ENCODE assay signal across 8 cellular contexts in genomic region chrY:26671078-26671879, GRCh38.
A peak's percentile ranks its signal among the peaks of the same experiment; 100 is the strongest.
DNase-seq lines count a peak whose midpoint lies in the region; ATAC-seq and TF ChIP-seq lines count a peak whose summit lies in the region.
"Not testable (repeated sequence)": the region's sequence is repeated elsewhere in the genome, so short reads cannot be mapped to it uniquely, and the experiment has no call there.

No MANE protein-coding gene starts in this region.

- not testable (repeated sequence) for H3K4me1 ChIP-seq in CD4-positive, CD25-positive, alpha-beta regulatory T cell (ENCODE audit: control insufficient read depth, insufficient read depth, low read length, poor library complexity, severe bottlenecking); HUES64 (ENCODE audit: insufficient read depth, low read length); body of pancreas; mucosa of descending colon (ENCODE audit: low read depth)

- not testable (repeated sequence) for H3K36me3 ChIP-seq in CD4-positive, CD25-positive, alpha-beta regulatory T cell (ENCODE audit: control insufficient read depth, insufficient read depth, low read length); HUES64 (ENCODE audit: insufficient read depth, low read length); body of pancreas (replicated peaks in 1 of 2; ENCODE audit: insufficient read depth in 1 of 2, low read depth in 2 of 2); mucosa of descending colon (ENCODE audit: low read depth)

- not testable (repeated sequence) for H3K4me3 ChIP-seq in CD4-positive, CD25-positive, alpha-beta regulatory T cell (ENCODE audit: low read depth, low read length); body of pancreas; mucosa of descending colon
- peak overlapping the region; percentile 0; the same call in 1 of the 2 replicates for H3K4me3 ChIP-seq in HUES64 (ENCODE audit: low read length)

- not testable (repeated sequence) for H3K27me3 Mint-ChIP-seq in CD4-positive, CD25-positive, alpha-beta regulatory T cell

- peak in 1 of 3 donors; percentile 6 for DNase-seq in CD4-positive, CD25-positive, alpha-beta regulatory T cell
- DNase-seq in activated CD4-positive, alpha-beta T cell treated with anti-CD3 and anti-CD28 coated beads, Interleukin-2, amount 50 U/mL, for 4 hours = peak; percentile 2 to 3
- DNase-seq in body of pancreas = peak in 2 of 4 donors; percentile 30 to 39
- peak; percentile 19 for DNase-seq in germinal center (ENCODE audit: low spot score)
- DNase-seq in mucosa of descending colon = peak in 2 of 3 donors; percentile 5 to 30
- peak; percentile 24 to 88 for DNase-seq in stimulated activated effector memory CD8-positive, alpha-beta T cell treated with anti-CD3 and anti-CD28 coated beads, Interleukin-12 subunit alpha, Interleukin-12 subunit beta, amount 100 ng/mL, for 72 hours (ENCODE audit: low spot score in 2 of 2)

- H3K36me3 Mint-ChIP-seq in CD4-positive, CD25-positive, alpha-beta regulatory T cell; stimulated activated effector memory CD8-positive, alpha-beta T cell treated with anti-CD3 and anti-CD28 coated beads, Interleukin-12 subunit alpha, Interleukin-12 subunit beta, amount 100 ng/mL, for 72 hours: not testable (repeated sequence)

- not testable (repeated sequence) for H3K4me3 Mint-ChIP-seq in CD4-positive, CD25-positive, alpha-beta regulatory T cell; stimulated activated effector memory CD8-positive, alpha-beta T cell treated with anti-CD3 and anti-CD28 coated beads, Interleukin-12 subunit alpha, Interleukin-12 subunit beta, amount 100 ng/mL, for 72 hours

- WGBS in HUES64 = 88% methylated on average over 14 of the region's 14 CpGs
- 55 to 64% methylated on average over 14 of the region's 14 CpGs for WGBS in body of pancreas, 2 donors

- TF ChIP-seq CTCF in body of pancreas (IDR thresholded peaks at IDR 0.05); mucosa of descending colon (IDR thresholded peaks at IDR 0.05): not testable (repeated sequence)

- not testable (repeated sequence) for H3K4me1 Mint-ChIP-seq in CD4-positive, CD25-positive, alpha-beta regulatory T cell; stimulated activated effector memory CD8-positive, alpha-beta T cell treated with anti-CD3 and anti-CD28 coated beads, Interleukin-12 subunit alpha, Interleukin-12 subunit beta, amount 100 ng/mL, for 72 hours

- intact Hi-C loops in body of pancreas (cut with DNase I); mucosa of descending colon (cut with DNase I, micrococcal nuclease): not testable (repeated sequence)

- H3K27ac ChIP-seq in CD4-positive, CD25-positive, alpha-beta regulatory T cell (ENCODE audit: insufficient read depth, low read length, poor library complexity, severe bottlenecking); HUES64 (ENCODE audit: low read depth, low read length); body of pancreas: not testable (repeated sequence)

- peaks cover 18 to 22% of the 10 kb centered on the region in 2 experiments for H3K9me3 ChIP-seq in CD4-positive, CD25-positive, alpha-beta regulatory T cell (ENCODE audit: control insufficient read depth in 2 of 2, low read length in 2 of 2)
- H3K9me3 ChIP-seq in HUES64 (ENCODE audit: insufficient read depth, low read depth, low read length) = peaks cover 29% of the 10 kb centered on the region
- H3K9me3 ChIP-seq in body of pancreas = peaks cover 0 to 21% (median 0%) of the 10 kb centered on the region in 3 donors
- peaks cover 27% of the 10 kb centered on the region for H3K9me3 ChIP-seq in mucosa of descending colon

- not testable (repeated sequence) for H3K27me3 ChIP-seq in CD4-positive, CD25-positive, alpha-beta regulatory T cell (ENCODE audit: control insufficient read depth, insufficient read depth, low read length); HUES64 (ENCODE audit: insufficient read depth, low read length); body of pancreas

- peaks cover 0 to 31% (median 0%) of the 10 kb centered on the region in 7 donors for H3K9me3 Mint-ChIP-seq in CD4-positive, CD25-positive, alpha-beta regulatory T cell
- H3K9me3 Mint-ChIP-seq in stimulated activated effector memory CD8-positive, alpha-beta T cell treated with anti-CD3 and anti-CD28 coated beads, Interleukin-12 subunit alpha, Interleukin-12 subunit beta, amount 100 ng/mL, for 72 hours = peaks cover 24% of the 10 kb centered on the region

- H3K27ac Mint-ChIP-seq in CD4-positive, CD25-positive, alpha-beta regulatory T cell; stimulated activated effector memory CD8-positive, alpha-beta T cell treated with anti-CD3 and anti-CD28 coated beads, Interleukin-12 subunit alpha, Interleukin-12 subunit beta, amount 100 ng/mL, for 72 hours: not testable (repeated sequence)

- not testable (repeated sequence) for TF ChIP-seq POLR2A in body of pancreas (IDR thresholded peaks at IDR 0.05)

- ATAC-seq in CD4-positive, CD25-positive, alpha-beta regulatory T cell (ENCODE audit: low read depth in 2 of 2) = peak; percentile 55 to 66
- ATAC-seq in GM21528 (IDR thresholded peaks at IDR 0.05; ENCODE audit: low FRiP score, unreplicated experiment) (peak; percentile 66), body of pancreas (peak; percentile 67)
- ATAC-seq in mucosa of descending colon = not testable (repeated sequence)
- peak; percentile 75 for ATAC-seq in stimulated activated effector memory CD8-positive, alpha-beta T cell treated with anti-CD3 and anti-CD28 coated beads, Interleukin-12 subunit alpha, Interleukin-12 subunit beta, amount 100 ng/mL, for 72 hours

- not testable (repeated sequence) for H3K9ac ChIP-seq in HUES64 (ENCODE audit: low read depth, low read length)
